ENCODE assay signal across 8 cellular contexts in the genomic region with DNA sequence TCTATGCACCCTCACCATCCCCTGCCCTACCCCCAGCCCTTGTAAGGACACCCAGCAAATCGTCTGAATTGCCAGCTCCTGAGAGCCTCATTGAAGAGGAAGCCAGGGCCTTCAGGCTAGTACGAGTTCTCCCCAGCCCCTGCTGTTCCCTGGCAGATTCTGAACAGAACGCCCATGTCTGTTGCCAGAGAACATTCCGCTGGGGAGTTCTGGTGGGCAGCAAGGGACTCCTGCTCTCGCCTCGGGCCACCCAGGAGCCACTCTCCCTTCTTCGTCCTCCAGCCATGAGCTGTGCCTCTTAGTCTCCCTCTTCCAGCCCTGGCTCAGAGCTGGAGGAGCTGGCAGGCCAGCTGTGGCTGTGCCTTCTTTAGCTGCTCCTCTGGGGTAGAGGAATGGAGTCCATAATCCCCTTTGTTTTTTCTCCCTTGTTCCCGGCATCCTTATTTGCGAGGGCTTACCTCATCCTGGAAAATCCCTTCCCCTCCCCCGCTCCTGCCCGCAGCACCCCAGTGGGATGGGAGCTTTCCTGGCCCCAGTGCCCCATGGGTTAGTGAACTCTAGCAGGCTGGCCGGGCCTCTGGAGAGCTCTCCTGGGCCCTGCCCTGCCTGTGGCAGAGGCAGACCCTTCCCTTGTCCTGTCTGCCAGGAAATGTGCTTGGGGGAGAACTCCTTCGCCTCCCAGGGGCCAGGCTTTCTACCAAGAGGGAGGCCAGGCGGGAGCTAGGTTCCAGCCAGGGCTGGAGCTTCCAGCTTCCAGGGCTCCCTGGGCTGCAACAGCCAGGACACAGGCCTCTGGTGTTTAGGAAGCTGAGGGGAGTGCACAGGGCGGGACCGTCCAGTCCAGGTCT. TPM values are rescaled to one million over a fixed set of nuclear protein-coding genes. Genes with fewer than 3 reads are reported as not detected.
A peak's percentile ranks its signal among the peaks of the same experiment; 100 is the strongest.
DNase-seq lines count a peak whose midpoint lies in the region; ATAC-seq and TF ChIP-seq lines count a peak whose summit lies in the region.

No MANE protein-coding gene starts in this region.

- RAD21 ChIA-PET in HCT116 (lab: Charles Lee; ENCODE audit: low non-redundant PET in 1 of 2, low total read pairs in 2 of 2, uncharacterized antibody in 2 of 2, unreplicated experiment in 2 of 2): interaction anchor here in 1 of 2 experiments (0.5 kb wide), 1 partner anchor 14 kb away, joined by 3 read pairs; no protein-coding TSS in a partner anchor

- H3K27me3 Mint-ChIP-seq in activated naive CD4-positive, alpha-beta T cell treated with anti-CD3 and anti-CD28 coated beads, Interleukin-2, amount 10 ng/mL, durations not matched to agents 7 days and 5 days: no peaks in the 10 kb centered on the region

- H3K4me1 Mint-ChIP-seq in activated naive CD4-positive, alpha-beta T cell treated with anti-CD3 and anti-CD28 coated beads, Interleukin-2, amount 10 ng/mL, durations not matched to agents 7 days and 5 days: peaks cover 9% of the 10 kb centered on the region

- no peak overlapping the region for H3K27ac Mint-ChIP-seq in activated naive CD4-positive, alpha-beta T cell treated with anti-CD3 and anti-CD28 coated beads, Interleukin-2, amount 10 ng/mL, durations not matched to agents 7 days and 5 days

- DNase-seq in HCT116 (ENCODE audit: low read depth, low spot score) (no peak), brain microvascular endothelial cell (peak; percentile 61), iris pigment epithelial cell (ENCODE audit: low read depth) (peak; percentile 72), SK-N-DZ (ENCODE audit: low spot score) (no peak), KBM-7 (no peak)
- no peak for DNase-seq in activated naive CD4-positive, alpha-beta T cell treated with anti-CD3 and anti-CD28 coated beads, Interleukin-2, amount 10 ng/mL, durations not matched to agents 7 days and 5 days

- H3K27ac ChIP-seq in HCT116 (ENCODE audit: low read depth, low read length) (peak overlapping the region; percentile 61), brain microvascular endothelial cell (peak overlapping the region; percentile 81), stomach smooth muscle (ENCODE audit: low read length) (peak overlapping the region; percentile 98)

- H3K27me3 ChIP-seq in HCT116 (ENCODE audit: insufficient read depth, low read length): no peaks in the 10 kb centered on the region
- no peaks in the 10 kb centered on the region for H3K27me3 ChIP-seq in brain microvascular endothelial cell (replicated peaks)
- H3K27me3 ChIP-seq in stomach smooth muscle (ENCODE audit: control insufficient read depth in 1 of 2, insufficient read depth in 2 of 2, low read length in 2 of 2): no peaks in the 10 kb centered on the region

- H3K79me2 ChIP-seq in HCT116 (ENCODE audit: insufficient read depth, low read length): no peaks in the 10 kb centered on the region

- H3K9me2 ChIP-seq in HCT116 (ENCODE audit: insufficient read depth): no peaks in the 10 kb centered on the region

- H3K9ac ChIP-seq in HCT116 (ENCODE audit: low read length) (peak overlapping the region; percentile 58), stomach smooth muscle (ENCODE audit: low read length in 2 of 2) (peak overlapping the region; percentile 68 to 75)

- TF ChIP-seq RAD21 in HCT116 (IDR thresholded peaks at IDR 0.05; ENCODE audit: low read depth): no peak

- H3K4me2 ChIP-seq in HCT116 (ENCODE audit: low read length): peak overlapping the region; percentile 77

- CTCF ChIA-PET in HCT116 (lab: Charles Lee): interaction anchor here (1.0 to 1.8 kb wide), 3 partner anchors 13 to 32 kb away, joined by 3 to 7 read pairs (median 3); no protein-coding TSS in a partner anchor
- CTCF ChIA-PET in activated naive CD4-positive, alpha-beta T cell treated with anti-CD3 and anti-CD28 coated beads, Interleukin-2, amount 10 ng/mL, durations not matched to agents 7 days and 5 days (lab: Charles Lee): interaction anchor here (0.7 to 0.8 kb wide), 2 partner anchors 12 to 275 kb away, joined by 3 read pairs; no protein-coding TSS in a partner anchor

- BruUV-seq in HCT116 (replicated peaks; lab: Mats Ljungman, UMichigan): no TSS peak

- no peak overlapping the region for H2AFZ ChIP-seq in HCT116 (ENCODE audit: low read depth, low read length, poor library complexity, severe bottlenecking)

- no peaks in the 10 kb centered on the region for H4K20me1 ChIP-seq in HCT116 (ENCODE audit: insufficient read depth)

- H3K4me1 ChIP-seq in HCT116 (ENCODE audit: control insufficient read depth in 1 of 2, insufficient read depth in 2 of 2, low read length in 2 of 2) (peaks cover 43 to 66% of the 10 kb centered on the region in 2 experiments), stomach smooth muscle (ENCODE audit: control insufficient read depth, insufficient read depth, low read length) (peaks cover 75% of the 10 kb centered on the region)

- no peaks in the 10 kb centered on the region for H3K9me3 ChIP-seq in HCT116 (ENCODE audit: control insufficient read depth in 1 of 2, insufficient read depth in 1 of 2, low read depth in 1 of 2, low read length in 2 of 2)
- no peaks in the 10 kb centered on the region for H3K9me3 ChIP-seq in stomach smooth muscle (ENCODE audit: control insufficient read depth in 2 of 2, low read length in 2 of 2)

- H3K9me3 Mint-ChIP-seq in activated naive CD4-positive, alpha-beta T cell treated with anti-CD3 and anti-CD28 coated beads, Interleukin-2, amount 10 ng/mL, durations not matched to agents 7 days and 5 days: no peaks in the 10 kb centered on the region

- no peak for TF ChIP-seq POLR2A in HCT116 (IDR thresholded peaks at IDR 0.05; ENCODE audit: borderline replicate concordance, extremely low read depth, insufficient read depth, insufficient read length)

- in situ Hi-C loops in brain microvascular endothelial cell (cut with HindIII; ENCODE audit: low pct_ligation_motif_present, low sequenced_read_pairs): no loop called here
- in situ Hi-C loops in KBM-7 (cut with MboI; ENCODE audit: low pct_unique_long_range_greater_than_20kb, low sequenced_read_pairs): no loop called here

- H3K36me3 ChIP-seq in HCT116 (ENCODE audit: control insufficient read depth in 1 of 2, insufficient read depth in 2 of 2, low read length in 2 of 2) (no peaks in the 10 kb centered on the region), brain microvascular endothelial cell (replicated peaks) (no peaks in the 10 kb centered on the region), stomach smooth muscle (ENCODE audit: control insufficient read depth in 2 of 2, insufficient read depth in 2 of 2, low read length in 2 of 2) (peaks cover 0 to 2% of the 10 kb centered on the region in 2 donors)

- TF ChIP-seq CTCF in HCT116 (IDR thresholded peaks at IDR 0.05 in 2 of 3, conservative IDR thresholded peaks at IDR 0.05 in 1 of 3; ENCODE audit: borderline replicate concordance in 1 of 3, insufficient read depth in 1 of 3, low read depth in 2 of 3, low read length in 2 of 3) (no peak), brain microvascular endothelial cell (IDR thresholded peaks at IDR 0.05; ENCODE audit: low read depth, low read length, missing control alignments) (no peak)

- POLR2A ChIA-PET in HCT116 (lab: Charles Lee): interaction anchor here (0.8 to 2.3 kb wide), 3 partner anchors 14 to 19 kb away, joined by 3 to 10 read pairs (median 7); no protein-coding TSS in a partner anchor

- H3K36me3 Mint-ChIP-seq in activated naive CD4-positive, alpha-beta T cell treated with anti-CD3 and anti-CD28 coated beads, Interleukin-2, amount 10 ng/mL, durations not matched to agents 7 days and 5 days: peaks cover 8% of the 10 kb centered on the region

- ATAC-seq in HCT116: peak; percentile 16
- ATAC-seq in HG02588 (IDR thresholded peaks at IDR 0.05; ENCODE audit: unreplicated experiment): no peak

- no peak overlapping the region for H3K4me3 Mint-ChIP-seq in activated naive CD4-positive, alpha-beta T cell treated with anti-CD3 and anti-CD28 coated beads, Interleukin-2, amount 10 ng/mL, durations not matched to agents 7 days and 5 days

- intact Hi-C loops in HCT116 (cut with micrococcal nuclease): no loop called here

- H3K4me3 ChIP-seq in HCT116 (replicated peaks in 1 of 2; ENCODE audit: low read depth in 1 of 2, low read length in 2 of 2) (0 out of 4 replicates have a peak overlapping the region, but pooled peaks of 1 of the 2 experiments have one; percentile 21), brain microvascular endothelial cell (ENCODE audit: low read depth, low read length) (no peak overlapping the region), stomach smooth muscle (ENCODE audit: low read length in 2 of 2) (peak overlapping the region; percentile 42 to 44)

TF ChIP-seq in HCT116, 20 proteins besides CTCF, POLR2A, EP300 and RAD21:
- TF ChIP-seq CEBPB (IDR thresholded peaks at IDR 0.05; ENCODE audit: low read depth): no peak
- no peak for TF ChIP-seq ELF1 (IDR thresholded peaks at IDR 0.05; ENCODE audit: borderline replicate concordance, low read depth)
- no peak for TF ChIP-seq ZNF274 (IDR thresholded peaks at IDR 0.05; ENCODE audit: low read depth, low read length)
- TF ChIP-seq, protein P1, sequence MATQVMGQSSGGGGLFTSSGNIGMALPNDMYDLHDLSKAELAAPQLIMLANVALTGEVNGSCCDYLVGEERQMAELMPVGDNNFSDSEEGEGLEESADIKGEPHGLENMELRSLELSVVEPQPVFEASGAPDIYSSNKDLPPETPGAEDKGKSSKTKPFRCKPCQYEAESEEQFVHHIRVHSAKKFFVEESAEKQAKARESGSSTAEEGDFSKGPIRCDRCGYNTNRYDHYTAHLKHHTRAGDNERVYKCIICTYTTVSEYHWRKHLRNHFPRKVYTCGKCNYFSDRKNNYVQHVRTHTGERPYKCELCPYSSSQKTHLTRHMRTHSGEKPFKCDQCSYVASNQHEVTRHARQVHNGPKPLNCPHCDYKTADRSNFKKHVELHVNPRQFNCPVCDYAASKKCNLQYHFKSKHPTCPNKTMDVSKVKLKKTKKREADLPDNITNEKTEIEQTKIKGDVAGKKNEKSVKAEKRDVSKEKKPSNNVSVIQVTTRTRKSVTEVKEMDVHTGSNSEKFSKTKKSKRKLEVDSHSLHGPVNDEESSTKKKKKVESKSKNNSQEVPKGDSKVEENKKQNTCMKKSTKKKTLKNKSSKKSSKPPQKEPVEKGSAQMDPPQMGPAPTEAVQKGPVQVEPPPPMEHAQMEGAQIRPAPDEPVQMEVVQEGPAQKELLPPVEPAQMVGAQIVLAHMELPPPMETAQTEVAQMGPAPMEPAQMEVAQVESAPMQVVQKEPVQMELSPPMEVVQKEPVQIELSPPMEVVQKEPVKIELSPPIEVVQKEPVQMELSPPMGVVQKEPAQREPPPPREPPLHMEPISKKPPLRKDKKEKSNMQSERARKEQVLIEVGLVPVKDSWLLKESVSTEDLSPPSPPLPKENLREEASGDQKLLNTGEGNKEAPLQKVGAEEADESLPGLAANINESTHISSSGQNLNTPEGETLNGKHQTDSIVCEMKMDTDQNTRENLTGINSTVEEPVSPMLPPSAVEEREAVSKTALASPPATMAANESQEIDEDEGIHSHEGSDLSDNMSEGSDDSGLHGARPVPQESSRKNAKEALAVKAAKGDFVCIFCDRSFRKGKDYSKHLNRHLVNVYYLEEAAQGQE (IDR thresholded peaks at IDR 0.05; ENCODE audit: low read depth): no peak
- TF ChIP-seq JUND (IDR thresholded peaks at IDR 0.05): no peak

RNA-seq across cellular contexts. Expression of a gene that starts 16.6 kb away (rescaled TPM):
- 91.6 TPM for total RNA-seq in HCT116 (2021; ENCODE audit: unreplicated experiment)
- polyA plus RNA-seq in HCT116 (2012): 131 and 143 TPM in 2 replicates
- polyA plus RNA-seq in SK-N-DZ (2014; cell fraction: cytosol; rRNA removed): 32.2 and 35.3 TPM in 2 replicates
- 24.5 and 41.7 TPM in 2 replicates for polyA plus RNA-seq in SK-N-DZ (2014; cell fraction: nucleus; rRNA removed)

Comparison
In these comparisons a context has a peak if more than half of its experiments do, and no peak if none do; other contexts are left out.
1. DNase-seq: peak in brain microvascular endothelial cell (single experiment) and iris pigment epithelial cell (single experiment); none in HCT116 (single experiment), SK-N-DZ (single experiment), activated naive CD4-positive, alpha-beta T cell treated with anti-CD3 and anti-CD28 coated beads, Interleukin-2, amount 10 ng/mL, durations not matched to agents 7 days and 5 days (single experiment) and KBM-7 (single experiment).
2. Peak in every context shown above with its lines, with median percentiles within 50 percentile points of each other: H3K27ac ChIP-seq.